ENCODE assay signal across 7 cellular contexts in genomic region chr10:112949128-112949823, GRCh38.
DNase-seq lines count a peak whose midpoint lies in the region; ATAC-seq, FAIRE-seq and TF ChIP-seq lines count a peak whose summit lies in the region.

No MANE protein-coding gene starts in this region.

- H3K4me3 ChIP-seq in WERI-Rb-1 (ENCODE audit: low read depth, low read length) (peak overlapping the region; percentile 45), iPS-20b (ENCODE audit: low read length) (peak overlapping the region; percentile 50)

- no peaks in the 10 kb centered on the region for H3K36me3 ChIP-seq in WERI-Rb-1
- H3K36me3 ChIP-seq in iPS-20b (ENCODE audit: insufficient read depth, low read depth, low read length) = 0 out of 2 replicates have a peak, but pooled peaks cover 7% of the 10 kb centered on the region

- peak overlapping the region; percentile 70 for H3K27ac ChIP-seq in WERI-Rb-1
- H3K27ac ChIP-seq in iPS-20b (ENCODE audit: low read length) = peak overlapping the region; percentile 81

- FAIRE-seq in HTR-8/SVneo (lab: Jason Lieb, UNC) = no peak

- no peak for ATAC-seq in stimulated activated memory B cell treated with anti-CD40 and anti-IgM and Interleukin-4, amounts not matched to agents 10 μg/mL and 1 μg/mL and 100 μg/mL, for 72 hours

- peak overlapping the region; percentile 84 for H3K4me3 Mint-ChIP-seq in stimulated activated memory B cell treated with anti-CD40 and anti-IgM and Interleukin-4, amounts not matched to agents 10 μg/mL and 1 μg/mL and 100 μg/mL, for 72 hours

- H3K9me3 Mint-ChIP-seq in stimulated activated memory B cell treated with anti-CD40 and anti-IgM and Interleukin-4, amounts not matched to agents 10 μg/mL and 1 μg/mL and 100 μg/mL, for 72 hours = no peaks in the 10 kb centered on the region

- no peak overlapping the region for H3K27ac Mint-ChIP-seq in stimulated activated memory B cell treated with anti-CD40 and anti-IgM and Interleukin-4, amounts not matched to agents 10 μg/mL and 1 μg/mL and 100 μg/mL, for 72 hours

- H3K36me3 Mint-ChIP-seq in stimulated activated memory B cell treated with anti-CD40 and anti-IgM and Interleukin-4, amounts not matched to agents 10 μg/mL and 1 μg/mL and 100 μg/mL, for 72 hours = no peaks in the 10 kb centered on the region

- no peak for TF ChIP-seq CTCF in WERI-Rb-1 (IDR thresholded peaks at IDR 0.05; ENCODE audit: low read depth, low read length)

- H3K27me3 Mint-ChIP-seq in stimulated activated memory B cell treated with anti-CD40 and anti-IgM and Interleukin-4, amounts not matched to agents 10 μg/mL and 1 μg/mL and 100 μg/mL, for 72 hours = peaks cover 81% of the 10 kb centered on the region

- CTCF ChIA-PET in HEK293T (lab: Yijun Ruan, JAX) = interaction anchor here (0.6 to 0.7 kb wide), 2 partner anchors 54 to 436 kb away, joined by 4 to 6 read pairs; no protein-coding TSS in a partner anchor

- H3K9me3 ChIP-seq in WERI-Rb-1 (ENCODE audit: severe bottlenecking) (no peaks in the 10 kb centered on the region), iPS-20b (ENCODE audit: insufficient read depth, low read depth, low read length) (no peaks in the 10 kb centered on the region)

- H3K4me1 ChIP-seq in iPS-20b (ENCODE audit: insufficient read depth, low read length) = peaks cover 26% of the 10 kb centered on the region

- peaks cover 33% of the 10 kb centered on the region for H3K4me1 Mint-ChIP-seq in stimulated activated memory B cell treated with anti-CD40 and anti-IgM and Interleukin-4, amounts not matched to agents 10 μg/mL and 1 μg/mL and 100 μg/mL, for 72 hours

- DNase-seq in HEK293T (ENCODE audit: extremely low spot score) = no peak
- no peak for DNase-seq in WERI-Rb-1
- DNase-seq in RPMI8226 = no peak
- DNase-seq in HTR-8/SVneo (ENCODE audit: insufficient read length, low spot score) = no peak
- no peak for DNase-seq in activated CD4-positive, alpha-beta T cell treated with anti-CD3 and anti-CD28 coated beads, Interleukin-2, amount 50 U/mL, for 4 hours

- POLR2A ChIA-PET in HEK293T (lab: Yijun Ruan, JAX) = interaction anchor here (1.1 kb wide), 1 partner anchor 34 kb away, joined by 3 read pairs; no protein-coding TSS in a partner anchor

- H3K27me3 ChIP-seq in WERI-Rb-1 (ENCODE audit: insufficient read depth, low read depth, severe bottlenecking) (no peaks in the 10 kb centered on the region), iPS-20b (ENCODE audit: insufficient read depth, low read length) (no peaks in the 10 kb centered on the region)

- peak overlapping the region; percentile 56; the same call in 1 of the 2 replicates for H3K9ac ChIP-seq in iPS-20b (ENCODE audit: low read depth, low read length)

TF ChIP-seq in HEK293T, 16 proteins besides CTCF, POLR2A, EP300 and RAD21:
- TF ChIP-seq SUZ12 (IDR thresholded peaks at IDR 0.05) (no peak), ZNF384 (IDR thresholded peaks at IDR 0.05) (peak; percentile 46; the same call in 1 of the 2 replicates)
